20 cellular contexts compared by ENCODE assay signal in genomic region chr2:238131761-238132462, GRCh38. TPM values are rescaled to one million over a fixed set of nuclear protein-coding genes. Genes with fewer than 3 reads are reported as not detected.
DNase-seq lines count a peak whose midpoint lies in the region; ATAC-seq and TF ChIP-seq lines count a peak whose summit lies in the region.
"Had no signal": no experiment of that assay in that cellular context is flagged by ENCODE, and none has a peak within 500 bp of the region (broad histone marks: within the 10 kb centered on the region; RNA-seq: fewer than 3 reads in every experiment).

No MANE protein-coding gene starts in this region.

- TF ChIP-seq CTCF in BE2C (IDR thresholded peaks at IDR 0.05; ENCODE audit: low read depth, low read length) (no peak), transverse colon (IDR thresholded peaks at IDR 0.05) (no peak)

- 0 out of 22 replicates have a peak overlapping the region, but pooled peaks of 1 of the 11 experiments have one; percentile 0 for H3K27ac ChIP-seq in BLaER1 treated with 17β-estradiol and CSF1 and Interleukin-3, amounts not matched to agents 10 nM and 100 nM
- no peak overlapping the region for H3K27ac ChIP-seq in transverse colon
- H3K27ac ChIP-seq: SJSA1 had no signal

- H3K9ac ChIP-seq in BLaER1 treated with 17β-estradiol and CSF1 and Interleukin-3, amounts not matched to agents 10 nM and 100 nM, result 0 out of 22 replicates have a peak overlapping the region, but pooled peaks of 1 of the 11 experiments have one; percentile 14

- no peak for TF ChIP-seq POLR2A in transverse colon (IDR thresholded peaks at IDR 0.05)

- in situ Hi-C loops in transverse colon (cut with MboI; ENCODE audit: low pct_ligation_motif_present in 1 of 4, low pct_unique_long_range_greater_than_20kb in 1 of 4, low sequenced_read_pairs in 3 of 4), result no loop called here

- H3K27me3 ChIP-seq in BE2C (no peaks in the 10 kb centered on the region), transverse colon (no peaks in the 10 kb centered on the region)
- peaks cover 0 to 21% (median 0%) of the 10 kb centered on the region in 11 experiments; a peak in 8 of 22 replicates for H3K27me3 ChIP-seq in BLaER1 treated with 17β-estradiol and CSF1 and Interleukin-3, amounts not matched to agents 10 nM and 100 nM
- H3K27me3 ChIP-seq: SJSA1 had no signal

- H3K4me1 ChIP-seq in BE2C (no peaks in the 10 kb centered on the region; the same call in 1 of the 2 replicates), transverse colon (peaks cover 0 to 7% (median 0%) of the 10 kb centered on the region in 4 donors)
- H3K4me1 ChIP-seq in BLaER1 treated with 17β-estradiol and CSF1 and Interleukin-3, amounts not matched to agents 10 nM and 100 nM, result peaks cover 32 to 77% (median 69%) of the 10 kb centered on the region in 10 experiments
- H3K4me1 ChIP-seq: Caco-2 had no signal

- WGBS in transverse colon (ENCODE audit: low coverage in 1 of 2), 2 donors, result 80 to 88% methylated on average over 4 to 10 of the region's 14 CpGs

- intact Hi-C loops in posterior vena cava (cut with DNase I), result no loop called here
- intact Hi-C loops in transverse colon (cut with DNase I; ENCODE audit: low total_unique reads), result no loop called here

- no peak for TF ChIP-seq EP300 in transverse colon (IDR thresholded peaks at IDR 0.05; ENCODE audit: low read depth)

- no peaks in the 10 kb centered on the region for H3K9me3 ChIP-seq in BE2C
- no peaks in the 10 kb centered on the region for H3K9me3 ChIP-seq in BLaER1 treated with 17β-estradiol and CSF1 and Interleukin-3, amounts not matched to agents 10 nM and 100 nM (replicated peaks in 1 of 11)
- H3K9me3 ChIP-seq in transverse colon, result no peaks in the 10 kb centered on the region
- H3K9me3 ChIP-seq: Caco-2, SJSA1 had no signal

- peak overlapping the region; percentile 29 to 88 (median 72); a peak in 20 of 22 replicates for H3K4me2 ChIP-seq in BLaER1 treated with 17β-estradiol and CSF1 and Interleukin-3, amounts not matched to agents 10 nM and 100 nM

- ATAC-seq in HG03108 (IDR thresholded peaks at IDR 0.05; ENCODE audit: unreplicated experiment), result no peak

- peak; percentile 11 for DNase-seq in BE2C
- peak; percentile 49 for DNase-seq in islet precursor cell
- peak; percentile 56 for DNase-seq in posterior vena cava (ENCODE audit: low spot score)
- no peak for DNase-seq in NCI-H510A treated with DMSO at 0.1 percent for 48 hours (lab: John Stamatoyannopoulos, UW)
- no peak for DNase-seq in transverse colon
- DNase-seq: Caco-2, DMS 273 treated with DMSO at 0.1 percent for 48 hours, DMS79 treated with DMSO at 0.1 percent for 48 hours, MM.1S, NCI-H1048, NCI-H1417 treated with DMSO at 0.1 percent for 48 hours, NCI-H1930, NCI-H2227 treated with DMSO at 0.1 percent for 48 hours, NCI-H748 treated with DMSO at 0.1 percent for 48 hours had no signal

- H3K36me3 ChIP-seq in BE2C, result no peaks in the 10 kb centered on the region
- no peaks in the 10 kb centered on the region for H3K36me3 ChIP-seq in BLaER1 treated with 17β-estradiol and CSF1 and Interleukin-3, amounts not matched to agents 10 nM and 100 nM
- H3K36me3 ChIP-seq in transverse colon, result no peaks in the 10 kb centered on the region
- H3K36me3 ChIP-seq: SJSA1 had no signal

- no peak overlapping the region for H3K4me3 ChIP-seq in BE2C (ENCODE audit: low read depth, low read length)
- H3K4me3 ChIP-seq in BLaER1 treated with 17β-estradiol and CSF1 and Interleukin-3, amounts not matched to agents 10 nM and 100 nM, result no peak overlapping the region
- H3K4me3 ChIP-seq in transverse colon, result no peak overlapping the region
- H3K4me3 ChIP-seq: SJSA1 had no signal

- H4K20me1 ChIP-seq in BLaER1 treated with 17β-estradiol and CSF1 and Interleukin-3, amounts not matched to agents 10 nM and 100 nM, result peaks cover 0 to 4% (median 0%) of the 10 kb centered on the region in 11 experiments; a peak in 1 of 22 replicates

RNA-seq across cellular contexts. Expression of gene KLHL30, which starts 6.6 kb away (rescaled TPM):
- 1.8 TPM for polyA plus RNA-seq in BE2C (2012; ENCODE audit: insufficient read depth, insufficient read length, low read depth)
- total RNA-seq in posterior vena cava (10 to 100 TPM in 1 of 2 donors, 1 to 10 TPM in 1; 9.6 to 10.7 TPM), transverse colon (1 to 10 TPM in 1 of 4 donors, under 1 TPM in 1, not detected in 2; 0.14 to 5.6 TPM)
- total RNA-seq: A673; CD4-positive, alpha-beta memory T cell; H4 had no signal
- polyA plus RNA-seq: CD4-positive, alpha-beta memory T cell had no signal

RNA-seq across cellular contexts. Expression of gene ERFE, which starts 26.9 kb away (rescaled TPM):
- polyA plus RNA-seq in BE2C (2012; ENCODE audit: insufficient read depth, insufficient read length, low read depth), result 0.43 TPM
- total RNA-seq in posterior vena cava (1 to 10 TPM in 1 of 2 donors, under 1 TPM in 1; 0.79 to 2.3 TPM), transverse colon (under 1 TPM in 1 of 4 donors, not detected in 3; 0.41 TPM)
- total RNA-seq: CD4-positive, alpha-beta memory T cell had no signal
- polyA plus RNA-seq: CD4-positive, alpha-beta memory T cell had no signal

RNA-seq across cellular contexts. Expression of gene ESPNL, which starts 31.8 kb away (rescaled TPM):
- 0.65 TPM for polyA plus RNA-seq in BE2C (2012; ENCODE audit: insufficient read depth, insufficient read length, low read depth)
- total RNA-seq in posterior vena cava, result 1 to 10 TPM in 1 of 2 donors, under 1 TPM in 1; 0.24 to 3.0 TPM
- 1 to 10 TPM in 2 of 4 donors, under 1 TPM in 2; 0.14 to 4.4 (median 0.72) TPM for total RNA-seq in transverse colon
- total RNA-seq: Caco-2, H4 had no signal
- polyA plus RNA-seq: CD4-positive, alpha-beta memory T cell had no signal

Comparison
In these comparisons a context has a peak if more than half of its experiments do, and no peak if none do; other contexts are left out.
1. DNase-seq: peak in BE2C (single experiment), islet precursor cell (single experiment) and posterior vena cava (single experiment); none in NCI-H510A treated with DMSO at 0.1 percent for 48 hours (single experiment) and transverse colon (single experiment).